In genomic region chr17:39399792-39400191, GRCh38 we compare ENCODE assay signal across 11 cellular contexts. TPM values are rescaled to one million over a fixed set of nuclear protein-coding genes. Genes with fewer than 3 reads are reported as not detected.
DNase-seq lines count a peak whose midpoint lies in the region; ATAC-seq and TF ChIP-seq lines count a peak whose summit lies in the region.
"Had no signal": no experiment of that assay in that cellular context is flagged by ENCODE, and none has a peak within 500 bp of the region (broad histone marks: within the 10 kb centered on the region; RNA-seq: fewer than 3 reads in every experiment).

No MANE protein-coding gene starts in this region.

- no peak overlapping the region for H3K14ac ChIP-seq in H9 (ENCODE audit: insufficient read depth, low read length)

- H3K4me2 ChIP-seq in H9 (ENCODE audit: insufficient read depth, insufficient read length, low read length) (peak overlapping the region; percentile 98), fibroblast of lung (ENCODE audit: extremely low read depth, insufficient read depth, low read length) (peak overlapping the region; percentile 100)

- no peaks in the 10 kb centered on the region for H3K27me3 ChIP-seq in H9 (ENCODE audit: insufficient read depth, low read length)
- H3K27me3 ChIP-seq in fibroblast of lung (ENCODE audit: control insufficient read depth, insufficient read depth, low read length): no peaks in the 10 kb centered on the region
- no peaks in the 10 kb centered on the region for H3K27me3 ChIP-seq in rectal smooth muscle tissue (ENCODE audit: control insufficient read depth, insufficient read depth, low read length)
- H3K27me3 ChIP-seq: tibial nerve had no signal

- H3K79me1 ChIP-seq in H9 (ENCODE audit: insufficient read depth, low read depth, low read length, poor library complexity, severe bottlenecking): no peaks in the 10 kb centered on the region

- TF ChIP-seq CTCF in H9 (conservative IDR thresholded peaks at IDR 0.05): no peak
- TF ChIP-seq CTCF in fibroblast of lung (conservative IDR thresholded peaks at IDR 0.05 in 1 of 2, IDR thresholded peaks at IDR 0.05 in 1 of 2; ENCODE audit: low read depth in 1 of 2, low read length in 2 of 2): no peak

- H2BK15ac ChIP-seq in H9 (ENCODE audit: low read depth, low read length): no peak overlapping the region

- H3K9me3 Mint-ChIP-seq in H9: no peaks in the 10 kb centered on the region
- no peaks in the 10 kb centered on the region for H3K9me3 Mint-ChIP-seq in T-cell

- H3K4ac ChIP-seq in H9 (ENCODE audit: low read depth, low read length): no peak overlapping the region

- H3K23me2 ChIP-seq in H9 (ENCODE audit: insufficient read length, low read depth, low read length, poor library complexity, severe bottlenecking): peaks cover 8% of the 10 kb centered on the region

- H3K56ac ChIP-seq in H9 (ENCODE audit: insufficient read length, low read depth, low read length): no peak overlapping the region

- no peaks in the 10 kb centered on the region for H4K20me1 ChIP-seq in H9 (ENCODE audit: control insufficient read depth, insufficient read depth, insufficient read length)
- no peaks in the 10 kb centered on the region for H4K20me1 ChIP-seq in fibroblast of lung (ENCODE audit: control insufficient read depth, extremely low read depth, insufficient read depth, low read length)

- peaks cover 9% of the 10 kb centered on the region in 2 experiments for H3K4me1 Mint-ChIP-seq in H9
- H3K4me1 Mint-ChIP-seq in T-cell: peaks cover 37 to 56% (median 52%) of the 10 kb centered on the region in 3 donors

- no peak overlapping the region for H4K5ac ChIP-seq in H9 (ENCODE audit: insufficient read length, low read depth, low read length)

- no peak overlapping the region for H2BK12ac ChIP-seq in H9 (ENCODE audit: insufficient read length, low read depth, low read length)

- WGBS in H9 (ENCODE audit: extremely low coverage, insufficient read length, low lambda C conversion rate): no CpG with 5 or more reads among the region's 4 CpGs

- H3K27me3 Mint-ChIP-seq in H9 (ENCODE audit: low read depth) (no peaks in the 10 kb centered on the region; the same call in 1 of the 2 replicates), T-cell (no peaks in the 10 kb centered on the region)

- CTCF ChIA-PET in T-cell (lab: Charles Lee): no interaction called here

- H3K4me3 Mint-ChIP-seq in H9: peak overlapping the region; percentile 88 to 96; a peak in 4 of 5 replicates
- peak overlapping the region; percentile 93 to 95 (median 93) for H3K4me3 Mint-ChIP-seq in T-cell

- H3K4me3 ChIP-seq in fibroblast of lung (replicated peaks in 1 of 4; ENCODE audit: control extremely low read depth in 1 of 4, insufficient read depth in 1 of 4, low read depth in 3 of 4, low read length in 4 of 4): peak overlapping the region; percentile 2 to 96 (median 91)
- H3K4me3 ChIP-seq in rectal smooth muscle tissue (ENCODE audit: low read length): peak overlapping the region; percentile 78

- no peaks in the 10 kb centered on the region for H3K4me1 ChIP-seq in H9 (ENCODE audit: insufficient read depth, low read length)
- peaks cover 3% of the 10 kb centered on the region for H3K4me1 ChIP-seq in fibroblast of lung (ENCODE audit: control insufficient read depth, extremely low read depth, insufficient read depth, low read length)
- peaks cover 9% of the 10 kb centered on the region for H3K4me1 ChIP-seq in rectal smooth muscle tissue (ENCODE audit: control insufficient read depth, insufficient read depth, low read length)

- H3K9ac ChIP-seq in H9 (ENCODE audit: extremely low read depth, insufficient read length, low read length): no peak overlapping the region
- no peak overlapping the region for H3K9ac ChIP-seq in fibroblast of lung (ENCODE audit: insufficient read depth, low read length)
- no peak overlapping the region for H3K9ac ChIP-seq in rectal smooth muscle tissue (ENCODE audit: low read length)

- POLR2A ChIA-PET in T-cell (lab: Charles Lee): interaction anchor here in 1 of 2 donors (0.8 kb wide), 1 partner anchor 238 kb away, joined by 3 read pairs; no protein-coding TSS in a partner anchor

- no peak overlapping the region for H2BK120ac ChIP-seq in H9 (ENCODE audit: low read depth, low read length, poor library complexity, severe bottlenecking)

- no peak overlapping the region for H3T11ph ChIP-seq in H9 (ENCODE audit: low read length)

- ATAC-seq in T-cell (replicated peaks in 1 of 4) (no peak), HG03432 (IDR thresholded peaks at IDR 0.05; ENCODE audit: unreplicated experiment) (no peak)

- H3K27ac Mint-ChIP-seq in H9 (no peak overlapping the region), T-cell (peak overlapping the region in 1 of 2 donors; percentile 32)

- no peak overlapping the region for H2BK5ac ChIP-seq in H9 (ENCODE audit: insufficient read length, low read length)

- H3K36me3 ChIP-seq in fibroblast of lung (ENCODE audit: control insufficient read depth, insufficient read depth, low read length): no peaks in the 10 kb centered on the region
- H3K36me3 ChIP-seq in rectal smooth muscle tissue (ENCODE audit: control insufficient read depth, insufficient read depth, low read length): no peaks in the 10 kb centered on the region
- H3K36me3 ChIP-seq: tibial nerve had no signal

- no peaks in the 10 kb centered on the region for H3K9me3 ChIP-seq in H9 (ENCODE audit: control insufficient read depth, low read depth, low read length)
- H3K9me3 ChIP-seq in fibroblast of lung (ENCODE audit: control insufficient read depth, insufficient read depth, low read depth, low read length): no peaks in the 10 kb centered on the region
- H3K9me3 ChIP-seq: tibial nerve had no signal

- H4K8ac ChIP-seq in H9 (replicated peaks; ENCODE audit: insufficient read length, low read depth, low read length): no peak overlapping the region

- H2BK20ac ChIP-seq in H9 (ENCODE audit: low read depth, low read length, poor library complexity, severe bottlenecking): no peak overlapping the region

- no peak overlapping the region for H2AK5ac ChIP-seq in H9 (ENCODE audit: insufficient read length, low read length)

- H4K91ac ChIP-seq in H9 (ENCODE audit: insufficient read length, low read depth, low read length): no peak overlapping the region

- no peak for DNase-seq in H9
- no peak for DNase-seq in T-cell
- no peak for DNase-seq in fibroblast of lung (ENCODE audit: low read depth in 2 of 2)
- DNase-seq in NCI-H2029 (lab: John Stamatoyannopoulos, UW): no peak
- DNase-seq in kidney glomerular epithelial cell (lab: John Stamatoyannopoulos, UW): no peak
- DNase-seq: anterior cingulate cortex, NCI-H1436, SW 1271 had no signal

- H3K18ac ChIP-seq in H9 (ENCODE audit: insufficient read length, low read depth, low read length): no peak overlapping the region

- no peak overlapping the region for H3K23ac ChIP-seq in H9 (ENCODE audit: insufficient read length, low read depth, low read length)

- H3K27ac ChIP-seq in H9 (ENCODE audit: insufficient read length, low read depth, low read length): no peak overlapping the region
- H3K27ac ChIP-seq in fibroblast of lung (ENCODE audit: insufficient read depth, low read length): no peak overlapping the region
- H3K27ac ChIP-seq in rectal smooth muscle tissue (ENCODE audit: low read depth, low read length): peak overlapping the region; percentile 90

- H2AFZ ChIP-seq in H9 (ENCODE audit: low read length): no peak overlapping the region
- no peak overlapping the region for H2AFZ ChIP-seq in fibroblast of lung (ENCODE audit: low read length)

- H3K79me2 ChIP-seq in H9 (ENCODE audit: insufficient read depth, low read length) (no peaks in the 10 kb centered on the region), fibroblast of lung (ENCODE audit: control insufficient read depth, insufficient read depth, low read length) (peaks cover 10% of the 10 kb centered on the region)

- H3K36me3 Mint-ChIP-seq in H9 (ENCODE audit: insufficient read depth in 1 of 3, low read depth in 3 of 3): peaks cover 0 to 3% (median 0%) of the 10 kb centered on the region in 3 experiments; a peak in 3 of 7 replicates
- H3K36me3 Mint-ChIP-seq in T-cell: no peaks in the 10 kb centered on the region

RNA-seq across cellular contexts. Expression of gene FBXL20, which starts 1.6 kb away (rescaled TPM):
- total RNA-seq in H9 (2021) (18.2 and 18.4 TPM in 2 replicates), T-cell (10 to 100 TPM; 23.5 to 30.0 (median 26.2) TPM), fibroblast of lung (11.3 and 14.5 TPM in 2 replicates)
- polyA plus RNA-seq in fibroblast of lung: 4.2 and 7.6 TPM in 2 replicates
- 4.1 and 5.4 TPM in 2 replicates for polyA plus RNA-seq in fibroblast of lung (2012)
- polyA minus RNA-seq in fibroblast of lung (ENCODE audit: low replicate concordance): 16.5 and 43.4 TPM in 2 replicates

RNA-seq across cellular contexts. Expression of gene MED1, which starts 51.3 kb away (rescaled TPM):
- 59.2 and 61.3 TPM in 2 replicates for total RNA-seq in H9 (2021)
- 10 to 100 TPM; 41.4 to 55.6 (median 52.6) TPM for total RNA-seq in T-cell
- total RNA-seq in fibroblast of lung: 20.5 and 28.4 TPM in 2 replicates
- 32.3 and 36.5 TPM in 2 replicates for polyA plus RNA-seq in fibroblast of lung
- polyA plus RNA-seq in fibroblast of lung (2012): 20.7 and 23.2 TPM in 2 replicates
- polyA minus RNA-seq in fibroblast of lung (ENCODE audit: low replicate concordance): 15.6 and 26.9 TPM in 2 replicates
